In the genomic region with DNA sequence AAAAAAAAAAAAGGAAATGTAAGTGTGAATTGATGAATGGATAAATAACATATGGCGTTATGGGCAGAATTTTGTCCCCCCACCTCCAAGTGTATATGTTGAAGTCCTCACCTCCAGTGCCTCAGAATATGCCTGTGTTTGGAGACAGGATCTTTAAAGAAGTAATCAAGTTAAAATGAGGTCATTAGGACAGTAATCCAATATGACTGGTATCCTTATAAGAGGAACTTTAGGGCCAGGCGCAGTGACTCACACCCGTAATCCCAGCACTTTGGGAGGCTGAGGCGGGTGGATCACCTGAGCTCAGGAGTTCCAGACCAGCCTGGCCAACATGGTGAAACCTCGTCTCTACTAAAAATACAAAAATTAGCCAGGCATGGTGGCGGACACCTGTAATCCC, we compare ENCODE assay signal across 3 cellular contexts. TPM values are rescaled to one million over a fixed set of nuclear protein-coding genes. Genes with fewer than 3 reads are reported as not detected.
"Had no signal": no experiment of that assay in that cellular context is flagged by ENCODE, and none has a peak within 500 bp of the region (broad histone marks: within the 10 kb centered on the region; RNA-seq: fewer than 3 reads in every experiment).

No MANE protein-coding gene starts in this region.

RNA-seq across cellular contexts. Expression of gene TMEM45B, which starts 17.6 kb away (rescaled TPM):
- total RNA-seq: activated B cell treated with CpG ODN at 0.5 μM for 24 hours, astrocyte, chondrocyte had no signal
